ENCODE assay signal across 1 cellular context in genomic region chr16:30615358-30616076, GRCh38.
A peak's percentile ranks its signal among the peaks of the same experiment; 100 is the strongest.
TF ChIP-seq lines count a peak whose summit lies in the region.

No MANE protein-coding gene starts in this region.

TF ChIP-seq in HepG2, 621 proteins besides CTCF, POLR2A, EP300 and RAD21 (continued from another document and continues in another):
- no peak for TF ChIP-seq ZNF784 (CRISPR knock-in tag; IDR thresholded peaks at IDR 0.05; ENCODE audit: borderline replicate concordance)
- no peak for TF ChIP-seq ZNF30 (CRISPR knock-in tag; IDR thresholded peaks at IDR 0.05)
- no peak for TF ChIP-seq ZNF317 (CRISPR knock-in tag; IDR thresholded peaks at IDR 0.05)
- TF ChIP-seq NBN (conservative IDR thresholded peaks at IDR 0.05), result no peak
- TF ChIP-seq ZNF792 (CRISPR knock-in tag; IDR thresholded peaks at IDR 0.05), result 0 out of 2 replicates have a peak, but pooled peaks have one; percentile 41
- TF ChIP-seq FUBP1 (CRISPR knock-in tag; IDR thresholded peaks at IDR 0.05; ENCODE audit: borderline replicate concordance), result 0 out of 2 replicates have a peak, but pooled peaks have one; percentile 62
- TF ChIP-seq ZNF17 (CRISPR knock-in tag; IDR thresholded peaks at IDR 0.05), result no peak
- TF ChIP-seq FOXM1 (CRISPR knock-in tag; IDR thresholded peaks at IDR 0.05), result no peak
- no peak for TF ChIP-seq NPAS2 (CRISPR knock-in tag; IDR thresholded peaks at IDR 0.05; ENCODE audit: borderline replicate concordance)
- no peak for TF ChIP-seq NCOA1 (CRISPR knock-in tag; IDR thresholded peaks at IDR 0.05)
- TF ChIP-seq, protein P1, sequence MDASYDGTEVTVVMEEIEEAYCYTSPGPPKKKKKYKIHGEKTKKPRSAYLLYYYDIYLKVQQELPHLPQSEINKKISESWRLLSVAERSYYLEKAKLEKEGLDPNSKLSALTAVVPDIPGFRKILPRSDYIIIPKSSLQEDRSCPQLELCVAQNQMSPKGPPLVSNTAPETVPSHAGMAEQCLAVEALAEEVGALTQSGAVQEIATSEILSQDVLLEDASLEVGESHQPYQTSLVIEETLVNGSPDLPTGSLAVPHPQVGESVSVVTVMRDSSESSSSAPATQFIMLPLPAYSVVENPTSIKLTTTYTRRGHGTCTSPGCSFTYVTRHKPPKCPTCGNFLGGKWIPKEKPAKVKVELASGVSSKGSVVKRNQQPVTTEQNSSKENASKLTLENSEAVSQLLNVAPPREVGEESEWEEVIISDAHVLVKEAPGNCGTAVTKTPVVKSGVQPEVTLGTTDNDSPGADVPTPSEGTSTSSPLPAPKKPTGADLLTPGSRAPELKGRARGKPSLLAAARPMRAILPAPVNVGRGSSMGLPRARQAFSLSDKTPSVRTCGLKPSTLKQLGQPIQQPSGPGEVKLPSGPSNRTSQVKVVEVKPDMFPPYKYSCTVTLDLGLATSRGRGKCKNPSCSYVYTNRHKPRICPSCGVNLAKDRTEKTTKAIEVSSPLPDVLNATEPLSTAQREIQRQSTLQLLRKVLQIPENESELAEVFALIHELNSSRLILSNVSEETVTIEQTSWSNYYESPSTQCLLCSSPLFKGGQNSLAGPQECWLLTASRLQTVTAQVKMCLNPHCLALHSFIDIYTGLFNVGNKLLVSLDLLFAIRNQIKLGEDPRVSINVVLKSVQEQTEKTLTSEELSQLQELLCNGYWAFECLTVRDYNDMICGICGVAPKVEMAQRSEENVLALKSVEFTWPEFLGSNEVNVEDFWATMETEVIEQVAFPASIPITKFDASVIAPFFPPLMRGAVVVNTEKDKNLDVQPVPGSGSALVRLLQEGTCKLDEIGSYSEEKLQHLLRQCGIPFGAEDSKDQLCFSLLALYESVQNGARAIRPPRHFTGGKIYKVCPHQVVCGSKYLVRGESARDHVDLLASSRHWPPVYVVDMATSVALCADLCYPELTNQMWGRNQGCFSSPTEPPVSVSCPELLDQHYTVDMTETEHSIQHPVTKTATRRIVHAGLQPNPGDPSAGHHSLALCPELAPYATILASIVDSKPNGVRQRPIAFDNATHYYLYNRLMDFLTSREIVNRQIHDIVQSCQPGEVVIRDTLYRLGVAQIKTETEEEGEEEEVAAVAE (CRISPR knock-in tag; IDR thresholded peaks at IDR 0.05; ENCODE audit: borderline replicate concordance), result 0 out of 2 replicates have a peak, but pooled peaks have one; percentile 41
- TF ChIP-seq ZBTB40 (IDR thresholded peaks at IDR 0.05), result no peak
- TF ChIP-seq ZBTB40 (CRISPR knock-in tag; IDR thresholded peaks at IDR 0.05), result no peak
- TF ChIP-seq, protein P2, sequence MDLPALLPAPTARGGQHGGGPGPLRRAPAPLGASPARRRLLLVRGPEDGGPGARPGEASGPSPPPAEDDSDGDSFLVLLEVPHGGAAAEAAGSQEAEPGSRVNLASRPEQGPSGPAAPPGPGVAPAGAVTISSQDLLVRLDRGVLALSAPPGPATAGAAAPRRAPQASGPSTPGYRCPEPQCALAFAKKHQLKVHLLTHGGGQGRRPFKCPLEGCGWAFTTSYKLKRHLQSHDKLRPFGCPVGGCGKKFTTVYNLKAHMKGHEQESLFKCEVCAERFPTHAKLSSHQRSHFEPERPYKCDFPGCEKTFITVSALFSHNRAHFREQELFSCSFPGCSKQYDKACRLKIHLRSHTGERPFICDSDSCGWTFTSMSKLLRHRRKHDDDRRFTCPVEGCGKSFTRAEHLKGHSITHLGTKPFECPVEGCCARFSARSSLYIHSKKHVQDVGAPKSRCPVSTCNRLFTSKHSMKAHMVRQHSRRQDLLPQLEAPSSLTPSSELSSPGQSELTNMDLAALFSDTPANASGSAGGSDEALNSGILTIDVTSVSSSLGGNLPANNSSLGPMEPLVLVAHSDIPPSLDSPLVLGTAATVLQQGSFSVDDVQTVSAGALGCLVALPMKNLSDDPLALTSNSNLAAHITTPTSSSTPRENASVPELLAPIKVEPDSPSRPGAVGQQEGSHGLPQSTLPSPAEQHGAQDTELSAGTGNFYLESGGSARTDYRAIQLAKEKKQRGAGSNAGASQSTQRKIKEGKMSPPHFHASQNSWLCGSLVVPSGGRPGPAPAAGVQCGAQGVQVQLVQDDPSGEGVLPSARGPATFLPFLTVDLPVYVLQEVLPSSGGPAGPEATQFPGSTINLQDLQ (CRISPR knock-in tag; IDR thresholded peaks at IDR 0.05), result no peak
- peak; percentile 75 for TF ChIP-seq THAP9 (CRISPR knock-in tag; IDR thresholded peaks at IDR 0.05; ENCODE audit: borderline replicate concordance)
- TF ChIP-seq ZNF883 (CRISPR knock-in tag; IDR thresholded peaks at IDR 0.05; ENCODE audit: not compliant biosample characterization), result no peak
- no peak for TF ChIP-seq NR2F1 (CRISPR knock-in tag; IDR thresholded peaks at IDR 0.05)
- TF ChIP-seq SUZ12 (IDR thresholded peaks at IDR 0.05; ENCODE audit: low read depth, low read length), result no peak
- no peak for TF ChIP-seq ZNF629 (CRISPR knock-in tag; conservative IDR thresholded peaks at IDR 0.05)
- no peak for TF ChIP-seq HNF4A (CRISPR knock-in tag; IDR thresholded peaks at IDR 0.05)
- no peak for TF ChIP-seq TAF1 (CRISPR knock-in tag; IDR thresholded peaks at IDR 0.05)
- TF ChIP-seq PBX2 (CRISPR knock-in tag; IDR thresholded peaks at IDR 0.05), result no peak
- no peak for TF ChIP-seq THAP11 (CRISPR knock-in tag; IDR thresholded peaks at IDR 0.05)
- TF ChIP-seq, protein P3, sequence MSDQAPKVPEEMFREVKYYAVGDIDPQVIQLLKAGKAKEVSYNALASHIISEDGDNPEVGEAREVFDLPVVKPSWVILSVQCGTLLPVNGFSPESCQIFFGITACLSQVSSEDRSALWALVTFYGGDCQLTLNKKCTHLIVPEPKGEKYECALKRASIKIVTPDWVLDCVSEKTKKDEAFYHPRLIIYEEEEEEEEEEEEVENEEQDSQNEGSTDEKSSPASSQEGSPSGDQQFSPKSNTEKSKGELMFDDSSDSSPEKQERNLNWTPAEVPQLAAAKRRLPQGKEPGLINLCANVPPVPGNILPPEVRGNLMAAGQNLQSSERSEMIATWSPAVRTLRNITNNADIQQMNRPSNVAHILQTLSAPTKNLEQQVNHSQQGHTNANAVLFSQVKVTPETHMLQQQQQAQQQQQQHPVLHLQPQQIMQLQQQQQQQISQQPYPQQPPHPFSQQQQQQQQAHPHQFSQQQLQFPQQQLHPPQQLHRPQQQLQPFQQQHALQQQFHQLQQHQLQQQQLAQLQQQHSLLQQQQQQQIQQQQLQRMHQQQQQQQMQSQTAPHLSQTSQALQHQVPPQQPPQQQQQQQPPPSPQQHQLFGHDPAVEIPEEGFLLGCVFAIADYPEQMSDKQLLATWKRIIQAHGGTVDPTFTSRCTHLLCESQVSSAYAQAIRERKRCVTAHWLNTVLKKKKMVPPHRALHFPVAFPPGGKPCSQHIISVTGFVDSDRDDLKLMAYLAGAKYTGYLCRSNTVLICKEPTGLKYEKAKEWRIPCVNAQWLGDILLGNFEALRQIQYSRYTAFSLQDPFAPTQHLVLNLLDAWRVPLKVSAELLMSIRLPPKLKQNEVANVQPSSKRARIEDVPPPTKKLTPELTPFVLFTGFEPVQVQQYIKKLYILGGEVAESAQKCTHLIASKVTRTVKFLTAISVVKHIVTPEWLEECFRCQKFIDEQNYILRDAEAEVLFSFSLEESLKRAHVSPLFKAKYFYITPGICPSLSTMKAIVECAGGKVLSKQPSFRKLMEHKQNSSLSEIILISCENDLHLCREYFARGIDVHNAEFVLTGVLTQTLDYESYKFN (CRISPR knock-in tag; conservative IDR thresholded peaks at IDR 0.05), result no peak
- TF ChIP-seq ZNF501 (CRISPR knock-in tag; IDR thresholded peaks at IDR 0.05), result peak; percentile 73
- TF ChIP-seq SALL2 (CRISPR knock-in tag; IDR thresholded peaks at IDR 0.05), result no peak; the same call in 1 of the 2 replicates
- TF ChIP-seq RFXANK (CRISPR knock-in tag; IDR thresholded peaks at IDR 0.05), result no peak
